18 cellular contexts compared by ENCODE assay signal in genomic region chr3:184543256-184543655, GRCh38. TPM values are rescaled to one million over a fixed set of nuclear protein-coding genes. Genes with fewer than 3 reads are reported as not detected.
"Had no signal": no experiment of that assay in that cellular context is flagged by ENCODE, and none has a peak within 500 bp of the region (broad histone marks: within the 10 kb centered on the region; RNA-seq: fewer than 3 reads in every experiment).

No MANE protein-coding gene starts in this region.

- H3K27me3 ChIP-seq: colonic mucosa, ovary had no signal

- H3K9me3 Mint-ChIP-seq: activated CD4-positive, alpha-beta memory T cell treated with anti-CD3 and anti-CD28 coated beads, Interleukin-2, amount 10 ng/mL, durations not matched to agents 7 days and 5 days; activated CD4-positive, alpha-beta T cell treated with anti-CD3 and anti-CD28 coated beads, Interleukin-2, amount 10 ng/mL, durations not matched to agents 24 days and 14 days; activated T-cell treated with anti-CD3 and anti-CD28 coated beads, Interleukin-2, amount 50 U/mL, for 24 hours; activated T-helper 2 cell treated with anti-CD3 and anti-CD28 coated beads, Interferon-gamma antibody, Interleukin-2, Interleukin-4, amounts not matched to agents 10 μg/mL and 5 μg/mL and 100 μg/mL, durations not matched to agents 14 hours and 24 hours and 36 hours; memory B cell; natural killer cell treated with Interleukin-12 subunit alpha and Interleukin-12 subunit beta and Interleukin-15 and Interleukin-18, amount 100 ng/mL, for 72 hours; T-helper 2 cell treated with Interferon-gamma antibody and Interleukin-4, amounts not matched to agents 5 μg/mL and 100 μg/mL, for 36 hours had no signal

- H3K4me3 ChIP-seq: colonic mucosa, heart right ventricle, ovary, upper lobe of left lung had no signal

- H3K27ac Mint-ChIP-seq: activated CD4-positive, alpha-beta memory T cell treated with anti-CD3 and anti-CD28 coated beads, Interleukin-2, amount 10 ng/mL, durations not matched to agents 7 days and 5 days; activated CD4-positive, alpha-beta T cell treated with anti-CD3 and anti-CD28 coated beads, Interleukin-2, amount 10 ng/mL, durations not matched to agents 24 days and 14 days; activated naive CD8-positive, alpha-beta T cell; activated T-cell treated with anti-CD3 and anti-CD28 coated beads, Interleukin-2, amount 50 U/mL, for 24 hours; activated T-helper 2 cell treated with anti-CD3 and anti-CD28 coated beads, Interferon-gamma antibody, Interleukin-2, Interleukin-4, amounts not matched to agents 10 μg/mL and 5 μg/mL and 100 μg/mL, durations not matched to agents 14 hours and 24 hours and 36 hours; memory B cell; natural killer cell treated with Interleukin-12 subunit alpha and Interleukin-12 subunit beta and Interleukin-15 and Interleukin-18, amount 100 ng/mL, for 72 hours; T-helper 2 cell treated with Interferon-gamma antibody and Interleukin-4, amounts not matched to agents 5 μg/mL and 100 μg/mL, for 36 hours had no signal

- H3K36me3 ChIP-seq: breast epithelium, colonic mucosa, heart right ventricle, neutrophil, ovary, thoracic aorta, upper lobe of left lung had no signal

- H3K4me1 ChIP-seq: breast epithelium, colonic mucosa had no signal

- H3K9me3 ChIP-seq: breast epithelium, colonic mucosa, heart right ventricle, neutrophil, ovary, thoracic aorta, upper lobe of left lung had no signal

- H3K27ac ChIP-seq: breast epithelium, colonic mucosa, epithelial cell of prostate, heart right ventricle, neutrophil, ovary, thoracic aorta, upper lobe of left lung, VCaP had no signal

- H3K4me3 Mint-ChIP-seq: activated CD4-positive, alpha-beta memory T cell treated with anti-CD3 and anti-CD28 coated beads, Interleukin-2, amount 10 ng/mL, durations not matched to agents 7 days and 5 days; activated CD4-positive, alpha-beta T cell treated with anti-CD3 and anti-CD28 coated beads, Interleukin-2, amount 10 ng/mL, durations not matched to agents 24 days and 14 days; activated naive CD8-positive, alpha-beta T cell; activated T-cell treated with anti-CD3 and anti-CD28 coated beads, Interleukin-2, amount 50 U/mL, for 24 hours; memory B cell; natural killer cell treated with Interleukin-12 subunit alpha and Interleukin-12 subunit beta and Interleukin-15 and Interleukin-18, amount 100 ng/mL, for 72 hours; T-helper 2 cell treated with Interferon-gamma antibody and Interleukin-4, amounts not matched to agents 5 μg/mL and 100 μg/mL, for 36 hours had no signal

RNA-seq across cellular contexts. Expression of gene EPHB3, which starts 18.3 kb away (rescaled TPM):
- total RNA-seq: activated T-helper 2 cell treated with anti-CD3 and anti-CD28 coated beads, Interferon-gamma antibody, Interleukin-2, Interleukin-4, amounts not matched to agents 10 μg/mL and 5 μg/mL and 100 μg/mL, durations not matched to agents 14 hours and 24 hours and 36 hours; natural killer cell treated with Interleukin-12 subunit alpha and Interleukin-12 subunit beta and Interleukin-15 and Interleukin-18, amount 100 ng/mL, for 72 hours; pulmonary artery endothelial cell had no signal
